2 cellular contexts compared by ENCODE assay signal in genomic region chr5:59756373-59757035, GRCh38.
TF ChIP-seq lines count a peak whose summit lies in the region.

No MANE protein-coding gene starts in this region.

TF ChIP-seq in GM12878, 131 proteins besides CTCF, POLR2A, EP300 and RAD21 (continued from another document):
- TF ChIP-seq, protein P1, sequence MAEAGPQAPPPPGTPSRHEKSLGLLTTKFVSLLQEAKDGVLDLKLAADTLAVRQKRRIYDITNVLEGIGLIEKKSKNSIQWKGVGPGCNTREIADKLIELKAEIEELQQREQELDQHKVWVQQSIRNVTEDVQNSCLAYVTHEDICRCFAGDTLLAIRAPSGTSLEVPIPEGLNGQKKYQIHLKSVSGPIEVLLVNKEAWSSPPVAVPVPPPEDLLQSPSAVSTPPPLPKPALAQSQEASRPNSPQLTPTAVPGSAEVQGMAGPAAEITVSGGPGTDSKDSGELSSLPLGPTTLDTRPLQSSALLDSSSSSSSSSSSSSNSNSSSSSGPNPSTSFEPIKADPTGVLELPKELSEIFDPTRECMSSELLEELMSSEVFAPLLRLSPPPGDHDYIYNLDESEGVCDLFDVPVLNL (IDR thresholded peaks at IDR 0.05; ENCODE audit: low read depth, low read length): no peak
- peak; percentile 66 for TF ChIP-seq BCL3 (IDR thresholded peaks at IDR 0.05; ENCODE audit: borderline replicate concordance, insufficient read depth, low read depth, low read length, poor library complexity, severe bottlenecking)
- TF ChIP-seq, protein P2, sequence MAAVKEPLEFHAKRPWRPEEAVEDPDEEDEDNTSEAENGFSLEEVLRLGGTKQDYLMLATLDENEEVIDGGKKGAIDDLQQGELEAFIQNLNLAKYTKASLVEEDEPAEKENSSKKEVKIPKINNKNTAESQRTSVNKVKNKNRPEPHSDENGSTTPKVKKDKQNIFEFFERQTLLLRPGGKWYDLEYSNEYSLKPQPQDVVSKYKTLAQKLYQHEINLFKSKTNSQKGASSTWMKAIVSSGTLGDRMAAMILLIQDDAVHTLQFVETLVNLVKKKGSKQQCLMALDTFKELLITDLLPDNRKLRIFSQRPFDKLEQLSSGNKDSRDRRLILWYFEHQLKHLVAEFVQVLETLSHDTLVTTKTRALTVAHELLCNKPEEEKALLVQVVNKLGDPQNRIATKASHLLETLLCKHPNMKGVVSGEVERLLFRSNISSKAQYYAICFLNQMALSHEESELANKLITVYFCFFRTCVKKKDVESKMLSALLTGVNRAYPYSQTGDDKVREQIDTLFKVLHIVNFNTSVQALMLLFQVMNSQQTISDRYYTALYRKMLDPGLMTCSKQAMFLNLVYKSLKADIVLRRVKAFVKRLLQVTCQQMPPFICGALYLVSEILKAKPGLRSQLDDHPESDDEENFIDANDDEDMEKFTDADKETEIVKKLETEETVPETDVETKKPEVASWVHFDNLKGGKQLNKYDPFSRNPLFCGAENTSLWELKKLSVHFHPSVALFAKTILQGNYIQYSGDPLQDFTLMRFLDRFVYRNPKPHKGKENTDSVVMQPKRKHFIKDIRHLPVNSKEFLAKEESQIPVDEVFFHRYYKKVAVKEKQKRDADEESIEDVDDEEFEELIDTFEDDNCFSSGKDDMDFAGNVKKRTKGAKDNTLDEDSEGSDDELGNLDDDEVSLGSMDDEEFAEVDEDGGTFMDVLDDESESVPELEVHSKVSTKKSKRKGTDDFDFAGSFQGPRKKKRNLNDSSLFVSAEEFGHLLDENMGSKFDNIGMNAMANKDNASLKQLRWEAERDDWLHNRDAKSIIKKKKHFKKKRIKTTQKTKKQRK (IDR thresholded peaks at IDR 0.05; ENCODE audit: low read depth, low read length): no peak
- no peak for TF ChIP-seq WRNIP1 (IDR thresholded peaks at IDR 0.05; ENCODE audit: borderline replicate concordance, low read depth, low read length)

TF ChIP-seq in liver, 16 proteins besides CTCF, POLR2A, EP300 and RAD21 (continued from another document):
- TF ChIP-seq TAF1 (conservative IDR thresholded peaks at IDR 0.05): no peak
- TF ChIP-seq MAX (IDR thresholded peaks at IDR 0.05): peak; percentile 43
- TF ChIP-seq HNF4G (IDR thresholded peaks at IDR 0.05): peak; percentile 96
- TF ChIP-seq JUND (IDR thresholded peaks at IDR 0.05): peak; percentile 99 to 100
- TF ChIP-seq HNF4A (conservative IDR thresholded peaks at IDR 0.05): peak; percentile 97 to 98
- peak; percentile 24 for TF ChIP-seq FOXA1 (IDR thresholded peaks at IDR 0.05)
- TF ChIP-seq REST (IDR thresholded peaks at IDR 0.05): peak; percentile 56
- no peak for TF ChIP-seq EGR1 (IDR thresholded peaks at IDR 0.05; ENCODE audit: low read depth in 2 of 2)
- TF ChIP-seq, protein P3, sequence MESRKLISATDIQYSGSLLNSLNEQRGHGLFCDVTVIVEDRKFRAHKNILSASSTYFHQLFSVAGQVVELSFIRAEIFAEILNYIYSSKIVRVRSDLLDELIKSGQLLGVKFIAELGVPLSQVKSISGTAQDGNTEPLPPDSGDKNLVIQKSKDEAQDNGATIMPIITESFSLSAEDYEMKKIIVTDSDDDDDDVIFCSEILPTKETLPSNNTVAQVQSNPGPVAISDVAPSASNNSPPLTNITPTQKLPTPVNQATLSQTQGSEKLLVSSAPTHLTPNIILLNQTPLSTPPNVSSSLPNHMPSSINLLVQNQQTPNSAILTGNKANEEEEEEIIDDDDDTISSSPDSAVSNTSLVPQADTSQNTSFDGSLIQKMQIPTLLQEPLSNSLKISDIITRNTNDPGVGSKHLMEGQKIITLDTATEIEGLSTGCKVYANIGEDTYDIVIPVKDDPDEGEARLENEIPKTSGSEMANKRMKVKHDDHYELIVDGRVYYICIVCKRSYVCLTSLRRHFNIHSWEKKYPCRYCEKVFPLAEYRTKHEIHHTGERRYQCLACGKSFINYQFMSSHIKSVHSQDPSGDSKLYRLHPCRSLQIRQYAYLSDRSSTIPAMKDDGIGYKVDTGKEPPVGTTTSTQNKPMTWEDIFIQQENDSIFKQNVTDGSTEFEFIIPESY (IDR thresholded peaks at IDR 0.05): peak; percentile 46
- peak; percentile 59 for TF ChIP-seq FOXA2 (IDR thresholded peaks at IDR 0.05)
- peak; percentile 9 for TF ChIP-seq NR2F2 (IDR thresholded peaks at IDR 0.05)
- peak; percentile 61 to 68 for TF ChIP-seq RXRA (IDR thresholded peaks at IDR 0.05)
- TF ChIP-seq GABPA (IDR thresholded peaks at IDR 0.05 in 1 of 2, conservative IDR thresholded peaks at IDR 0.05 in 1 of 2): no peak
